ENCODE assay signal across 18 cellular contexts in genomic region chr22:20869234-20869633, GRCh38.
"Had no signal": no experiment of that assay in that cellular context is flagged by ENCODE, and none has a peak within 500 bp of the region (broad histone marks: within the 10 kb centered on the region; RNA-seq: fewer than 3 reads in every experiment).

No MANE protein-coding gene starts in this region.

- H3K4me3 ChIP-seq: heart right ventricle, left lung, lung, right atrium auricular region, sigmoid colon, skin epidermis, suprapubic skin, thyroid gland, vagina had no signal

- H3K9me3 ChIP-seq: heart right ventricle, left lung, right atrium auricular region, sigmoid colon, suprapubic skin, thyroid gland, vagina had no signal

- H3K27ac ChIP-seq: right atrium auricular region, sigmoid colon, skin epidermis, suprapubic skin, thyroid gland had no signal

- DNase-seq: cortex of kidney; effector memory CD4-positive, alpha-beta T cell; heart right ventricle; left lung; midbrain; naive B cell; sigmoid colon; stimulated activated CD4-positive, alpha-beta T cell treated with anti-CD3 and anti-CD28 coated beads, Interleukin-12 subunit alpha, Interleukin-12 subunit beta, amount 100 ng/mL, for 4 hours; stimulated activated naive CD4-positive, alpha-beta T cell treated with Interleukin-2 at 50 U/mL for 16 hours; thyroid gland had no signal

- H3K27me3 Mint-ChIP-seq: naive B cell, type B pancreatic cell had no signal

- ATAC-seq: esophagus mucosa, heart right ventricle, left lung had no signal

- H3K9me3 Mint-ChIP-seq: naive B cell, neural crest cell, type B pancreatic cell had no signal

- H3K4me3 Mint-ChIP-seq: naive B cell, neural crest cell, type B pancreatic cell had no signal

- H3K27ac Mint-ChIP-seq: type B pancreatic cell had no signal

- H3K27me3 ChIP-seq: heart right ventricle, left lung, right atrium auricular region, sigmoid colon, suprapubic skin, thyroid gland, vagina had no signal
